ENCODE assay signal across 8 cellular contexts in the genomic region with DNA sequence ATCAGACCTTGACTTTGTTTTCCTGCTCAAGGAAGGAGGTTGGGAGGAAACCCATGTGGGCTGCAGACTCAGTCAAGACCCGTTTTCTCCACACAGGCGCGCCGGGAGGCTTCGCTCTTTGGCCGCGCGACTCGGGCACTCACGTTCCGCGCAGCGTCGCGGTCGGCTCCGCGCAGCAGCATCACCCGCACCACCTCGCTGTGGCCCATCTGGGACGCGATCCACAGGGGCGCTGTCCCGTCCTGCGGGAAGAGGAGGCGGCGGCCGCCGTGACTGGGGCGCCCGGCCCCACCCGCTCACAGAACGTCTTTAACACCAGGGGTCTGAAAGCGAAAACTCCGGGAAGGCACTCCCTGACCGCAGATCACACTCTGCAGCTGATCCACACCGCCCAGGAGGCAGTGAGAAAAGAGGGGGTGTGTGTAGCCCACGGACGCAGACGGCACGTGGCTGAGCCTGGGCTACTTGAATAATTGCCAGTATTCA. TPM values are rescaled to one million over a fixed set of nuclear protein-coding genes. Genes with fewer than 3 reads are reported as not detected.
DNase-seq lines count a peak whose midpoint lies in the region; ATAC-seq and TF ChIP-seq lines count a peak whose summit lies in the region.

No MANE protein-coding gene starts in this region.

- H3K4me2 ChIP-seq in parathyroid adenoma (ENCODE audit: low read length): no peak overlapping the region

- H3K36me3 Mint-ChIP-seq in WTC11 (no peaks in the 10 kb centered on the region), glutamatergic neuron (ENCODE audit: unreplicated experiment) (no peaks in the 10 kb centered on the region)

- peak overlapping the region; percentile 78 for H2AFZ ChIP-seq in parathyroid adenoma

- peak overlapping the region; percentile 98 for H3K27ac ChIP-seq in parathyroid adenoma

- POLR2A ChIA-PET in WTC11 (lab: Charles Lee): interaction anchor here (0.5 kb wide), 1 partner anchor 273 kb away, joined by 3 read pairs; no protein-coding TSS in a partner anchor

- TF ChIP-seq CTCF in WTC11 (IDR thresholded peaks at IDR 0.05): no peak
- peak; percentile 11 for TF ChIP-seq CTCF in glutamatergic neuron (IDR thresholded peaks at IDR 0.05; ENCODE audit: partially characterized antibody, unreplicated experiment)
- no peak for TF ChIP-seq CTCF in parathyroid adenoma (IDR thresholded peaks at IDR 0.05)

- no peaks in the 10 kb centered on the region for H3K36me3 ChIP-seq in parathyroid adenoma (ENCODE audit: control insufficient read depth, insufficient read depth, low read length)

- no peaks in the 10 kb centered on the region for H3K27me3 ChIP-seq in parathyroid adenoma (ENCODE audit: control insufficient read depth, insufficient read depth, low read length)

- no peaks in the 10 kb centered on the region for H3K79me2 ChIP-seq in parathyroid adenoma

- H3K9ac ChIP-seq in parathyroid adenoma: peak overlapping the region; percentile 3

- H3K4me1 Mint-ChIP-seq in WTC11: peaks cover 11% of the 10 kb centered on the region
- peaks cover 5% of the 10 kb centered on the region for H3K4me1 Mint-ChIP-seq in glutamatergic neuron (ENCODE audit: low read depth, unreplicated experiment)

- CTCF ChIA-PET in WTC11 (lab: Charles Lee): interaction anchor here (0.8 to 6.4 kb wide), 9 partner anchors 9 to 423 kb away, joined by 3 to 66 read pairs (median 4); no protein-coding TSS in a partner anchor

- ATAC-seq in GM19452 (IDR thresholded peaks at IDR 0.05; ENCODE audit: unreplicated experiment) (peak; percentile 8), WTC11 (peak; percentile 54), HG03025 (IDR thresholded peaks at IDR 0.05; ENCODE audit: low FRiP score, unreplicated experiment) (no peak)

- peaks cover 40% of the 10 kb centered on the region for H3K27me3 Mint-ChIP-seq in WTC11 (ENCODE audit: low read depth)
- peaks cover 22% of the 10 kb centered on the region for H3K27me3 Mint-ChIP-seq in glutamatergic neuron (ENCODE audit: unreplicated experiment)

- H3K27ac Mint-ChIP-seq in WTC11 (no peak overlapping the region), glutamatergic neuron (ENCODE audit: unreplicated experiment) (no peak overlapping the region)

- H3K4me3 Mint-ChIP-seq in WTC11: peak overlapping the region; percentile 72
- H3K4me3 Mint-ChIP-seq in glutamatergic neuron (ENCODE audit: unreplicated experiment): peak overlapping the region; percentile 72

- no peaks in the 10 kb centered on the region for H3K9me3 Mint-ChIP-seq in WTC11
- peaks cover 6% of the 10 kb centered on the region for H3K9me3 Mint-ChIP-seq in glutamatergic neuron (ENCODE audit: unreplicated experiment)

- DNase-seq in AG20443 (ENCODE audit: low spot score): peak; percentile 67
- DNase-seq in WTC11 (ENCODE audit: low spot score): peak; percentile 49
- DNase-seq in glutamatergic neuron: peak; percentile 49
- no peak for DNase-seq in NCI-H748 treated with DMSO at 0.1 percent for 48 hours (lab: John Stamatoyannopoulos, UW)
- no peak for DNase-seq in NCI-H748 (lab: John Stamatoyannopoulos, UW; ENCODE audit: unreplicated experiment)

- peaks cover 50% of the 10 kb centered on the region for H3K4me1 ChIP-seq in parathyroid adenoma

- H3K4me3 ChIP-seq in parathyroid adenoma (ENCODE audit: low read depth, low read length): no peak overlapping the region

- no peaks in the 10 kb centered on the region for H3K9me3 ChIP-seq in parathyroid adenoma (ENCODE audit: control insufficient read depth, low read length)

TF ChIP-seq in WTC11, 78 proteins besides CTCF, POLR2A, EP300 and RAD21:
- TF ChIP-seq, protein P1, sequence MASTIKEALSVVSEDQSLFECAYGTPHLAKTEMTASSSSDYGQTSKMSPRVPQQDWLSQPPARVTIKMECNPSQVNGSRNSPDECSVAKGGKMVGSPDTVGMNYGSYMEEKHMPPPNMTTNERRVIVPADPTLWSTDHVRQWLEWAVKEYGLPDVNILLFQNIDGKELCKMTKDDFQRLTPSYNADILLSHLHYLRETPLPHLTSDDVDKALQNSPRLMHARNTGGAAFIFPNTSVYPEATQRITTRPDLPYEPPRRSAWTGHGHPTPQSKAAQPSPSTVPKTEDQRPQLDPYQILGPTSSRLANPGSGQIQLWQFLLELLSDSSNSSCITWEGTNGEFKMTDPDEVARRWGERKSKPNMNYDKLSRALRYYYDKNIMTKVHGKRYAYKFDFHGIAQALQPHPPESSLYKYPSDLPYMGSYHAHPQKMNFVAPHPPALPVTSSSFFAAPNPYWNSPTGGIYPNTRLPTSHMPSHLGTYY (CRISPR knock-in tag; IDR thresholded peaks at IDR 0.05): peak; percentile 39; the same call in 1 of the 2 replicates
- TF ChIP-seq ZNF263 (CRISPR knock-in tag; IDR thresholded peaks at IDR 0.05; ENCODE audit: low read depth): no peak
- TF ChIP-seq, protein P2, sequence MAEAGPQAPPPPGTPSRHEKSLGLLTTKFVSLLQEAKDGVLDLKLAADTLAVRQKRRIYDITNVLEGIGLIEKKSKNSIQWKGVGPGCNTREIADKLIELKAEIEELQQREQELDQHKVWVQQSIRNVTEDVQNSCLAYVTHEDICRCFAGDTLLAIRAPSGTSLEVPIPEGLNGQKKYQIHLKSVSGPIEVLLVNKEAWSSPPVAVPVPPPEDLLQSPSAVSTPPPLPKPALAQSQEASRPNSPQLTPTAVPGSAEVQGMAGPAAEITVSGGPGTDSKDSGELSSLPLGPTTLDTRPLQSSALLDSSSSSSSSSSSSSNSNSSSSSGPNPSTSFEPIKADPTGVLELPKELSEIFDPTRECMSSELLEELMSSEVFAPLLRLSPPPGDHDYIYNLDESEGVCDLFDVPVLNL (CRISPR knock-in tag; IDR thresholded peaks at IDR 0.05; ENCODE audit: borderline replicate concordance, low read depth): 0 out of 2 replicates have a peak, but pooled peaks have one; percentile 26
- no peak for TF ChIP-seq NFE2L1 (CRISPR knock-in tag; IDR thresholded peaks at IDR 0.05)
- TF ChIP-seq, protein P3, sequence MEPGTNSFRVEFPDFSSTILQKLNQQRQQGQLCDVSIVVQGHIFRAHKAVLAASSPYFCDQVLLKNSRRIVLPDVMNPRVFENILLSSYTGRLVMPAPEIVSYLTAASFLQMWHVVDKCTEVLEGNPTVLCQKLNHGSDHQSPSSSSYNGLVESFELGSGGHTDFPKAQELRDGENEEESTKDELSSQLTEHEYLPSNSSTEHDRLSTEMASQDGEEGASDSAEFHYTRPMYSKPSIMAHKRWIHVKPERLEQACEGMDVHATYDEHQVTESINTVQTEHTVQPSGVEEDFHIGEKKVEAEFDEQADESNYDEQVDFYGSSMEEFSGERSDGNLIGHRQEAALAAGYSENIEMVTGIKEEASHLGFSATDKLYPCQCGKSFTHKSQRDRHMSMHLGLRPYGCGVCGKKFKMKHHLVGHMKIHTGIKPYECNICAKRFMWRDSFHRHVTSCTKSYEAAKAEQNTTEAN (CRISPR knock-in tag; IDR thresholded peaks at IDR 0.05): 0 out of 2 replicates have a peak, but pooled peaks have one; percentile 41
- TF ChIP-seq, protein P4, sequence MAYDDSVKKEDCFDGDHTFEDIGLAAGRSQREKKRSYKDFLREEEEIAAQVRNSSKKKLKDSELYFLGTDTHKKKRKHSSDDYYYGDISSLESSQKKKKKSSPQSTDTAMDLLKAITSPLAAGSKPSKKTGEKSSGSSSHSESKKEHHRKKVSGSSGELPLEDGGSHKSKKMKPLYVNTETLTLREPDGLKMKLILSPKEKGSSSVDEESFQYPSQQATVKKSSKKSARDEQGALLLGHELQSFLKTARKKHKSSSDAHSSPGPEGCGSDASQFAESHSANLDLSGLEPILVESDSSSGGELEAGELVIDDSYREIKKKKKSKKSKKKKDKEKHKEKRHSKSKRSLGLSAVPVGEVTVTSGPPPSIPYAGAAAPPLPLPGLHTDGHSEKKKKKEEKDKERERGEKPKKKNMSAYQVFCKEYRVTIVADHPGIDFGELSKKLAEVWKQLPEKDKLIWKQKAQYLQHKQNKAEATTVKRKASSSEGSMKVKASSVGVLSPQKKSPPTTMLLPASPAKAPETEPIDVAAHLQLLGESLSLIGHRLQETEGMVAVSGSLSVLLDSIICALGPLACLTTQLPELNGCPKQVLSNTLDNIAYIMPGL (CRISPR knock-in tag; IDR thresholded peaks at IDR 0.05): 0 out of 2 replicates have a peak, but pooled peaks have one; percentile 45
- TF ChIP-seq, protein P5, sequence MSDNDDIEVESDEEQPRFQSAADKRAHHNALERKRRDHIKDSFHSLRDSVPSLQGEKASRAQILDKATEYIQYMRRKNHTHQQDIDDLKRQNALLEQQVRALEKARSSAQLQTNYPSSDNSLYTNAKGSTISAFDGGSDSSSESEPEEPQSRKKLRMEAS (CRISPR knock-in tag; IDR thresholded peaks at IDR 0.05): peak; percentile 37; the same call in 1 of the 2 replicates
- TF ChIP-seq TEAD1 (CRISPR knock-in tag; IDR thresholded peaks at IDR 0.05): 0 out of 2 replicates have a peak, but pooled peaks have one; percentile 25
- 0 out of 2 replicates have a peak, but pooled peaks have one; percentile 34 for TF ChIP-seq ZNF219 (CRISPR knock-in tag; IDR thresholded peaks at IDR 0.05; ENCODE audit: borderline replicate concordance)

RNA-seq across cellular contexts. Expression of a gene that starts 33.1 kb away (rescaled TPM):
- total RNA-seq in WTC11 (2021) (23.9 to 38.3 TPM (median 27.3 TPM) in 3 replicates), glutamatergic neuron (ENCODE audit: unreplicated experiment) (44.8 TPM)

RNA-seq across cellular contexts. Expression of a gene that starts 43.3 kb away (rescaled TPM):
- total RNA-seq in WTC11 (2021): 3.3 to 4.9 TPM (median 3.7 TPM) in 3 replicates
- not detected for total RNA-seq in glutamatergic neuron (ENCODE audit: unreplicated experiment)

Comparison
In these comparisons a context has a peak if more than half of its experiments do, and no peak if none do; other contexts are left out.
1. DNase-seq: peak in AG20443 (single experiment), WTC11 (single experiment) and glutamatergic neuron (single experiment); none in NCI-H748 treated with DMSO at 0.1 percent for 48 hours (single experiment) and NCI-H748 (single experiment).